25 cellular contexts compared by ENCODE assay signal in the genomic region with DNA sequence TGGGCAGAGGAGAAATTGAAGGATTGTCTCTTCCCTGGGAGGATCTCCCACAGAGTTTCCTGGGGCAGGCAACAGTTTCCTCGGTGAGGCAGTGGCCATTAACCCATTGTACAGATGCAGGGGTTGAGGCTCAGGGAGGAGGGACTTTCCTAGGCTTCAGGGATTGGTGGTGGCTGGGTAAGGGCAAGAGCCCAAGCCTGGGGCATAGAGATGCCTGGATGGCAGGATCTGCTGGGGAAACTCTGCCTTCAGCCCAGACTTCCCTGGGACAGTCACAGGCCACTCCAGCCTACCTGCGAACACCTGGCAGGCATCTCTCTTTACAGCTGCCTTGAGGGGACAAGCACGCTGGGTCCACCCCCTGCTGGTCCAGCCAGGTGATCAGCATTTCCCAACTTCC. TPM values are rescaled to one million over a fixed set of nuclear protein-coding genes. Genes with fewer than 3 reads are reported as not detected.
"Had no signal": no experiment of that assay in that cellular context is flagged by ENCODE, and none has a peak within 500 bp of the region (broad histone marks: within the 10 kb centered on the region; RNA-seq: fewer than 3 reads in every experiment).

No MANE protein-coding gene starts in this region.

- H3K27me3 Mint-ChIP-seq: activated T-helper 17 cell treated with anti-CD3 and anti-CD28 coated beads, Interleukin-2, amount 50 U/mL, for 72 hours; brain; memory B cell; naive thymus-derived CD4-positive, alpha-beta T cell had no signal

- H3K4me1 Mint-ChIP-seq: brain, memory B cell had no signal

- H3K36me3 Mint-ChIP-seq: activated naive CD4-positive, alpha-beta T cell treated with anti-CD3 and anti-CD28 coated beads, Interleukin-2, amount 50 U/mL, for 72 hours; brain; immature natural killer cell; memory B cell had no signal

- H3K27ac Mint-ChIP-seq: activated naive CD4-positive, alpha-beta T cell treated with anti-CD3 and anti-CD28 coated beads, Interleukin-2, amount 50 U/mL, for 72 hours; brain; memory B cell had no signal

- H3K9me3 Mint-ChIP-seq: activated naive CD4-positive, alpha-beta T cell treated with anti-CD3 and anti-CD28 coated beads, Interleukin-2, amount 50 U/mL, for 72 hours; activated T-helper 17 cell treated with anti-CD3 and anti-CD28 coated beads, Interleukin-2, amount 50 U/mL, for 72 hours; brain; immature natural killer cell; memory B cell; naive thymus-derived CD4-positive, alpha-beta T cell had no signal

- DNase-seq: activated CD8-positive, alpha-beta memory T cell treated with anti-CD3 and anti-CD28 coated beads for 24 hours; activated naive CD4-positive, alpha-beta T cell; adrenal gland; midbrain; right cardiac atrium; stomach; T-helper 9 cell; thyroid gland; upper lobe of left lung had no signal

- H3K4me3 Mint-ChIP-seq: brain; memory B cell; naive thymus-derived CD4-positive, alpha-beta T cell had no signal

- ATAC-seq: gastroesophageal sphincter, right cardiac atrium had no signal

RNA-seq across cellular contexts. Expression of gene CSF2, which starts 3.6 kb away (rescaled TPM):
- total RNA-seq: ascending aorta, cardiac muscle cell, endothelial cell of umbilical vein, lower leg skin, omental fat pad, right cardiac atrium, stomach, thyroid gland, vagina had no signal

RNA-seq across cellular contexts. Expression of gene IL3, which starts 9.5 kb away (rescaled TPM):
- total RNA-seq: adrenal gland, ascending aorta, cardiac muscle cell, endothelial cell of umbilical vein, fibroblast of lung, fibroblast of villous mesenchyme, gastroesophageal sphincter, kidney epithelial cell, lower leg skin, omental fat pad, right cardiac atrium, stomach, thyroid gland, upper lobe of left lung, vagina had no signal

RNA-seq across cellular contexts. Expression of gene ACSL6, which starts 58.5 kb away (rescaled TPM):
- total RNA-seq: endothelial cell of umbilical vein had no signal
